ENCODE assay signal across 8 cellular contexts in genomic region chr16:70685938-70686375, GRCh38. TPM values are rescaled to one million over a fixed set of nuclear protein-coding genes. Genes with fewer than 3 reads are reported as not detected.
DNase-seq lines count a peak whose midpoint lies in the region; ATAC-seq and TF ChIP-seq lines count a peak whose summit lies in the region.

TSS of gene MTSS2 (minus strand) at chr16:70686053. CDS start at chr16:70685791, 262 bp downstream.

- H3K9me3 Mint-ChIP-seq in chondrocyte (ENCODE audit: low read depth) (no peaks in the 10 kb centered on the region), immature natural killer cell (no peaks in the 10 kb centered on the region)

- peak within 1 kb of the TSS; percentile 89 for H3K27ac Mint-ChIP-seq in chondrocyte (ENCODE audit: unreplicated experiment)
- peak within 1 kb of the TSS in 1 of 6 donors; percentile 55 for H3K27ac Mint-ChIP-seq in immature natural killer cell

- H3K27ac ChIP-seq in HUES6 (ENCODE audit: low read depth, low read length) (no peak within 1 kb of the TSS; the same call in 1 of the 2 replicates), skeletal muscle tissue (ENCODE audit: low read depth, low read length) (peak within 1 kb of the TSS; percentile 96)

- peaks cover 3% of the 10 kb centered on the region for H3K36me3 Mint-ChIP-seq in chondrocyte (ENCODE audit: low read depth)
- H3K36me3 Mint-ChIP-seq in immature natural killer cell = peaks cover 0 to 4% (median 0%) of the 10 kb centered on the region in 3 donors

- TF ChIP-seq CTCF in chondrocyte (IDR thresholded peaks at IDR 0.05) = peak; percentile 27

- peaks cover 4% of the 10 kb centered on the region; the same call in 1 of the 2 replicates for H3K27me3 ChIP-seq in HUES6 (ENCODE audit: control insufficient read depth, insufficient read depth, low read length)
- H3K27me3 ChIP-seq in skeletal muscle tissue (ENCODE audit: control insufficient read depth in 3 of 3, insufficient read depth in 3 of 3, low read length in 3 of 3) = no peaks in the 10 kb centered on the region

- in situ Hi-C loops in Caki2 (cut with HindIII; ENCODE audit: low pct_unique_long_range_greater_than_20kb, low sequenced_read_pairs) = no loop called here

- no peak for ATAC-seq in GM21737 (IDR thresholded peaks at IDR 0.05; ENCODE audit: unreplicated experiment)

- peak; percentile 66 for DNase-seq in Caki2 (ENCODE audit: low read depth)
- DNase-seq in SHP77 (lab: John Stamatoyannopoulos, UW) = peak; percentile 90 to 94
- peak; percentile 96 for DNase-seq in chondrocyte (ENCODE audit: low spot score)
- no peak for DNase-seq in immature natural killer cell
- no peak for DNase-seq in KG1 (lab: John Stamatoyannopoulos, UW)

- peak within 1 kb of the TSS; percentile 80 for H3K4me3 ChIP-seq in HUES6 (ENCODE audit: low read depth, low read length)
- H3K4me3 ChIP-seq in skeletal muscle tissue (ENCODE audit: low read length in 3 of 3) = peak within 1 kb of the TSS; percentile 72 to 83 (median 77)

- H3K36me3 ChIP-seq in HUES6 (ENCODE audit: control insufficient read depth, insufficient read depth, low read length) (no peaks in the 10 kb centered on the region), skeletal muscle tissue (ENCODE audit: control insufficient read depth in 3 of 3, insufficient read depth in 3 of 3, low read length in 3 of 3) (peaks cover 0 to 5% (median 0%) of the 10 kb centered on the region in 3 donors)

- no peaks in the 10 kb centered on the region for H3K27me3 Mint-ChIP-seq in chondrocyte (ENCODE audit: low read depth)
- peaks cover under 1 to 6% (median 3%) of the 10 kb centered on the region in 3 donors for H3K27me3 Mint-ChIP-seq in immature natural killer cell (ENCODE audit: low read depth in 3 of 3)

- peak within 1 kb of the TSS; percentile 80 for H3K9ac ChIP-seq in HUES6 (ENCODE audit: low read length)
- H3K9ac ChIP-seq in skeletal muscle tissue (ENCODE audit: low read depth in 1 of 3, low read length in 3 of 3) = peak within 1 kb of the TSS; percentile 69 to 89 (median 77)

- H3K4me1 ChIP-seq in HUES6 (ENCODE audit: control insufficient read depth, insufficient read depth, low read length) (peaks cover 37% of the 10 kb centered on the region), skeletal muscle tissue (ENCODE audit: control insufficient read depth in 3 of 3, insufficient read depth in 3 of 3, low read length in 3 of 3) (peaks cover 80 to 89% (median 87%) of the 10 kb centered on the region in 3 donors)

- H3K4me3 Mint-ChIP-seq in chondrocyte (ENCODE audit: unreplicated experiment) (peak within 1 kb of the TSS; percentile 82), immature natural killer cell (peak within 1 kb of the TSS; percentile 38 to 70 (median 66))

- peaks cover 69% of the 10 kb centered on the region for H3K4me1 Mint-ChIP-seq in chondrocyte (ENCODE audit: low read depth)
- H3K4me1 Mint-ChIP-seq in immature natural killer cell = peaks cover 0 to 8% of the 10 kb centered on the region in 2 donors

- H3K9me3 ChIP-seq in HUES6 (ENCODE audit: control insufficient read depth, insufficient read depth, low read depth, low read length) (no peaks in the 10 kb centered on the region), skeletal muscle tissue (ENCODE audit: control insufficient read depth in 3 of 3, low read length in 3 of 3) (no peaks in the 10 kb centered on the region)

RNA-seq across cellular contexts. Expression of gene MTSS2, which starts in this region (rescaled TPM):
- total RNA-seq in Caki2 (2014; rRNA removed; shearing (Covaris generic); ENCODE audit: low replicate concordance) = 5.3 and 6.8 TPM in 2 replicates
- total RNA-seq in chondrocyte (243 to 296 TPM (median 282 TPM) in 3 replicates), skeletal muscle tissue (18.8 TPM)
- polyA plus RNA-seq in immature natural killer cell = not detected

Comparison
In these comparisons a context has a peak if more than half of its experiments do, and no peak if none do; other contexts are left out.
1. RNA of gene MTSS2 (total RNA-seq): 243 to 296 TPM in chondrocyte; 18.8 TPM in skeletal muscle tissue (single experiment) and 5.3 to 6.8 TPM in Caki2; every median in the first group is over 10 times any median in the second.
2. DNase-seq: peak in Caki2 (single experiment), SHP77 (2 of 2) and chondrocyte (single experiment); none in immature natural killer cell (0 of 3) and KG1 (single experiment).